28 cellular contexts compared by ENCODE assay signal in genomic region chr5:141735823-141736222, GRCh38.
"Had no signal": no experiment of that assay in that cellular context is flagged by ENCODE, and none has a peak within 500 bp of the region (broad histone marks: within the 10 kb centered on the region; RNA-seq: fewer than 3 reads in every experiment).

No MANE protein-coding gene starts in this region.

- H3K9me3 Mint-ChIP-seq: nephron; neural progenitor cell; stimulated activated effector memory CD8-positive, alpha-beta T cell treated with anti-CD3 and anti-CD28 coated beads, Interleukin-12 subunit alpha, Interleukin-12 subunit beta, amount 100 ng/mL, for 72 hours; type B pancreatic cell had no signal

- H3K4me1 Mint-ChIP-seq: nephron; stimulated activated effector memory CD8-positive, alpha-beta T cell treated with anti-CD3 and anti-CD28 coated beads, Interleukin-12 subunit alpha, Interleukin-12 subunit beta, amount 100 ng/mL, for 72 hours had no signal

- DNase-seq: dermis blood vessel endothelial cell; effector memory CD4-positive, alpha-beta T cell; foreskin melanocyte; glutamatergic neuron; heart right ventricle; hippocampal formation; kidney glomerular epithelial cell; left ventricle myocardium superior; lower lobe of right lung; naive B cell; stimulated activated CD4-positive, alpha-beta T cell treated with anti-CD3 and anti-CD28 coated beads, Interleukin-2, amount 100 ng/mL, for 24 hours; stimulated activated CD4-positive, alpha-beta T cell treated with anti-CD3 and anti-CD28 coated beads, Interleukin-4, amount 100 ng/mL, for 24 hours; stimulated activated naive CD4-positive, alpha-beta T cell treated with Interleukin-2 at 50 U/mL for 16 hours; substantia nigra; testis; tibial artery had no signal

- H3K4me2 ChIP-seq: neural progenitor cell had no signal

- FAIRE-seq: endothelial cell of umbilical vein, islet of Langerhans had no signal

- H3K27me3 ChIP-seq: heart right ventricle, right atrium auricular region, testis had no signal

- H3K9ac ChIP-seq: neural progenitor cell, parathyroid adenoma had no signal

- H3K4me3 ChIP-seq: coronary artery, esophagus muscularis mucosa, heart right ventricle, lower lobe of right lung, neural progenitor cell, prostate gland, right atrium auricular region, testis, tibial artery had no signal

- H3K4me1 ChIP-seq: esophagus muscularis mucosa, heart right ventricle, lower lobe of right lung, prostate gland, right atrium auricular region, testis, tibial artery had no signal

- H3K36me3 Mint-ChIP-seq: naive B cell; neural progenitor cell; stimulated activated effector memory CD8-positive, alpha-beta T cell treated with anti-CD3 and anti-CD28 coated beads, Interleukin-12 subunit alpha, Interleukin-12 subunit beta, amount 100 ng/mL, for 72 hours; type B pancreatic cell had no signal

- H3K79me2 ChIP-seq: parathyroid adenoma had no signal

- H3K9me3 ChIP-seq: esophagus muscularis mucosa, heart right ventricle, lower lobe of right lung, prostate gland, right atrium auricular region, testis, tibial artery had no signal

- ATAC-seq: heart right ventricle; left ventricle myocardium superior; lower lobe of right lung; sciatic nerve; stimulated activated effector memory CD8-positive, alpha-beta T cell treated with anti-CD3 and anti-CD28 coated beads, Interleukin-12 subunit alpha, Interleukin-12 subunit beta, amount 100 ng/mL, for 72 hours had no signal

- H3K27ac Mint-ChIP-seq: naive B cell; nephron; neural progenitor cell; stimulated activated effector memory CD8-positive, alpha-beta T cell treated with anti-CD3 and anti-CD28 coated beads, Interleukin-12 subunit alpha, Interleukin-12 subunit beta, amount 100 ng/mL, for 72 hours; type B pancreatic cell had no signal

- H2AFZ ChIP-seq: neural progenitor cell, parathyroid adenoma had no signal

- H3K27ac ChIP-seq: coronary artery, esophagus muscularis mucosa, heart right ventricle, lower lobe of right lung, neural progenitor cell, parathyroid adenoma, prostate gland, right atrium auricular region, testis, tibial artery had no signal

- H3K4me3 Mint-ChIP-seq: naive B cell; nephron; neural progenitor cell; stimulated activated effector memory CD8-positive, alpha-beta T cell treated with anti-CD3 and anti-CD28 coated beads, Interleukin-12 subunit alpha, Interleukin-12 subunit beta, amount 100 ng/mL, for 72 hours; type B pancreatic cell had no signal

- H3K36me3 ChIP-seq: esophagus muscularis mucosa, heart right ventricle, lower lobe of right lung, neural progenitor cell, prostate gland, right atrium auricular region, tibial artery had no signal
